ENCODE assay signal across 23 cellular contexts in the genomic region with DNA sequence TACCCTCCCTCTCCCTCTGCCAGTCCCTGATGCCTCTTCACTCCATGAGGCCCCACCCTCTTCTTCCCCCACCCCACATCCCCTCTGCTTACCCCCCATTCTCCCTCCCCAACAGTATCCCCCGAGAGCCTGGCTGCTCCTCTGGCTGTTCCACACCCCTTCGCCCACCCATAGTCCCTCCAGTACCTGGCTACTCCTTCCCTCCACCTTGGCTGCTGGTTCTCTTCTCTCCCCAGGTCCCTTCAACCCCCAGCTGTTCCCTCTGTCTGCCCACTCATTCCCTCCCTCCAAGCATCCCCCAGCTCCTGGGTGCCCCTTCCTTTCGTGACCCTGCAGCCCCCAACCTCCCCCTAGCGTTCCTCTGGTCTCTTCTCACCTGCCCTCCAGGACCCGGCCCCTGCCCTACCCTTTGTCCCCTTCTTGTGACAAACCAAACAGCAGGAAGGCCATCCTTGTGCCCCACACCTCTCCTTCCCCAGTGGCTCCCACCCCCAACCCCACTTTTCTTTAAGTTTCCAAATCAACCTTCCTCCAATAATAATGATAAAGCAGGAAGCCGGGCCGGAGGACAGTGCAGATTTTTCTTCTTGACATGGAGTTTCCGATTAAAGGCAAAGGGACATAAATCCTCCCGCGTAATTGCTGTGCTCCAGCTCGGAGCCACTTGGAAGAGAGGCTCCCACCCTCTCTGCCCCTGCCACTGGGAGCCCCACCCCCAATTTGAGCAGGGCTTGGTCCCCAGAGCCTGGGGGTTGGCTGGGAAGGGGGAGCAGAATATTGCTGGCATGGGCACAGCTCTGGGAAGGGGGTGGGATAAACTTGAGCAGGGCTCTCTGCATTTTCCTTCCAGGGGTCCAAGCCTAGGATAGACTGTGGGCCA.
"Had no signal": no experiment of that assay in that cellular context is flagged by ENCODE, and none has a peak within 500 bp of the region (broad histone marks: within the 10 kb centered on the region; RNA-seq: fewer than 3 reads in every experiment).

No MANE protein-coding gene starts in this region.

- H3K9me3 Mint-ChIP-seq: naive B cell; natural killer cell treated with Interleukin-12 subunit alpha and Interleukin-12 subunit beta and Interleukin-15 and Interleukin-18, amount 100 ng/mL, for 72 hours; stimulated activated effector memory CD8-positive, alpha-beta T cell treated with anti-CD3 and anti-CD28 coated beads, Interleukin-12 subunit alpha, Interleukin-12 subunit beta, amount 100 ng/mL, for 72 hours had no signal

- H3K27ac ChIP-seq: dorsolateral prefrontal cortex, heart left ventricle, lower lobe of right lung, ovary, psoas muscle, sigmoid colon, stomach, thyroid gland, vagina had no signal

- H3K4me3 ChIP-seq: dorsolateral prefrontal cortex, heart left ventricle, lower lobe of right lung, mucosa of descending colon, ovary, psoas muscle, sigmoid colon, stomach, thyroid gland, vagina had no signal

- H3K36me3 Mint-ChIP-seq: natural killer cell treated with Interleukin-12 subunit alpha and Interleukin-12 subunit beta and Interleukin-15 and Interleukin-18, amount 100 ng/mL, for 72 hours; stimulated activated effector memory CD8-positive, alpha-beta T cell treated with anti-CD3 and anti-CD28 coated beads, Interleukin-12 subunit alpha, Interleukin-12 subunit beta, amount 100 ng/mL, for 72 hours had no signal

- ATAC-seq: heart left ventricle; left cardiac atrium; left ventricle myocardium superior; lower lobe of right lung; mucosa of descending colon; natural killer cell treated with Interleukin-12 subunit alpha and Interleukin-12 subunit beta and Interleukin-15 and Interleukin-18, amount 100 ng/mL, for 72 hours; psoas muscle; right cardiac atrium; stimulated activated effector memory CD8-positive, alpha-beta T cell treated with anti-CD3 and anti-CD28 coated beads, Interleukin-12 subunit alpha, Interleukin-12 subunit beta, amount 100 ng/mL, for 72 hours had no signal

- H3K27ac Mint-ChIP-seq: natural killer cell treated with Interleukin-12 subunit alpha and Interleukin-12 subunit beta and Interleukin-15 and Interleukin-18, amount 100 ng/mL, for 72 hours; stimulated activated effector memory CD8-positive, alpha-beta T cell treated with anti-CD3 and anti-CD28 coated beads, Interleukin-12 subunit alpha, Interleukin-12 subunit beta, amount 100 ng/mL, for 72 hours had no signal

- DNase-seq: dorsolateral prefrontal cortex; effector CD4-positive, alpha-beta T cell; heart left ventricle; hippocampal formation; left cardiac atrium; left ventricle myocardium superior; lower lobe of right lung; mucosa of descending colon; naive B cell; occipital lobe; ovary; psoas muscle; right cardiac atrium; sigmoid colon; stimulated activated CD4-positive, alpha-beta T cell treated with anti-CD3 and anti-CD28 coated beads, Interleukin-2, amount 100 ng/mL, for 24 hours; stimulated activated CD4-positive, alpha-beta T cell treated with anti-CD3 and anti-CD28 coated beads, Interleukin-4, amount 100 ng/mL, for 24 hours; stimulated activated naive CD4-positive, alpha-beta T cell treated with Interleukin-2 at 50 U/mL for 16 hours; stomach; thyroid gland; trophoblast cell had no signal

- H3K27me3 ChIP-seq: ovary, sigmoid colon, thyroid gland, vagina had no signal

- H3K4me3 Mint-ChIP-seq: naive B cell; natural killer cell treated with Interleukin-12 subunit alpha and Interleukin-12 subunit beta and Interleukin-15 and Interleukin-18, amount 100 ng/mL, for 72 hours; stimulated activated effector memory CD8-positive, alpha-beta T cell treated with anti-CD3 and anti-CD28 coated beads, Interleukin-12 subunit alpha, Interleukin-12 subunit beta, amount 100 ng/mL, for 72 hours had no signal

- H3K4me1 ChIP-seq: heart left ventricle, lower lobe of right lung, psoas muscle, thyroid gland, vagina had no signal

- H3K4me1 Mint-ChIP-seq: naive B cell; stimulated activated effector memory CD8-positive, alpha-beta T cell treated with anti-CD3 and anti-CD28 coated beads, Interleukin-12 subunit alpha, Interleukin-12 subunit beta, amount 100 ng/mL, for 72 hours had no signal

- H3K36me3 ChIP-seq: heart left ventricle, lower lobe of right lung, ovary, sigmoid colon, stomach, thyroid gland, vagina had no signal

- H3K9me3 ChIP-seq: heart left ventricle, lower lobe of right lung, mucosa of descending colon, ovary, psoas muscle, sigmoid colon, stomach, thyroid gland, vagina had no signal
